In the genomic region with DNA sequence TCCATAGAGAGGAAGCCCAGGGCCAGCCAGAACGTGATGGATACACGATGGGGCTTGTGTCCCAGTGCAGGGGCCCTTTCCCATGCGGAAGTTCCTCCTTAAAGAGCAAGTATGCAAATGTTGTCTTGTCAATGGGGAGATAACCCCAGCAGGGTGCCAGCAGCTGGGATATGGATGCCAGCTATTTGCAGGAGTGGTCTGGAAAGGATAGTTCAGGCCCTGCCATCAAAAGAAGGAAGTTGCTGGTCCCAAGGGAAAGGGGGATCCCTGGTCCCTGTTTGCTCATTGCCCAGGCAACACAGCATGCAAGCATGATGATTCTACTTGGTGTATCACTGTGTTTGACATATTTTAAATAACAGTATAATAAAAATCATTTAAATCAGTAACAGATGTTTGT, we compare ENCODE assay signal across 27 cellular contexts.
DNase-seq lines count a peak whose midpoint lies in the region; ATAC-seq, FAIRE-seq and TF ChIP-seq lines count a peak whose summit lies in the region.
"Had no signal": no experiment of that assay in that cellular context is flagged by ENCODE, and none has a peak within 500 bp of the region (broad histone marks: within the 10 kb centered on the region; RNA-seq: fewer than 3 reads in every experiment).

No MANE protein-coding gene starts in this region.

- no peaks in the 10 kb centered on the region for H3K9me3 ChIP-seq in H1 (ENCODE audit: insufficient read depth in 2 of 2, low read depth in 1 of 2, low read length in 1 of 2)
- H3K9me3 ChIP-seq: esophagus muscularis mucosa, mucosa of descending colon, Peyer's patch, right lobe of liver, SJCRH30, upper lobe of right lung had no signal

- no peak overlapping the region for H2BK5ac ChIP-seq in H1 (ENCODE audit: low read depth, low read length)

- H3K9ac ChIP-seq in H1 (replicated peaks in 1 of 4; ENCODE audit: extremely low read depth in 1 of 4, low read depth in 3 of 4, low read length in 3 of 4), result no peak overlapping the region

- no peaks in the 10 kb centered on the region for H3K23me2 ChIP-seq in H1 (ENCODE audit: low read depth, low read length)

- H3K79me1 ChIP-seq in H1 (ENCODE audit: low read depth, low read length), result no peaks in the 10 kb centered on the region

- no peak for TF ChIP-seq EP300 in H1 (IDR thresholded peaks at IDR 0.05; ENCODE audit: borderline replicate concordance in 1 of 2, low read depth in 2 of 2, low read length in 2 of 2)

- H3K9me3 Mint-ChIP-seq in HFFc6, result peaks cover 14% of the 10 kb centered on the region
- H3K9me3 Mint-ChIP-seq in memory B cell, result no peaks in the 10 kb centered on the region
- no peaks in the 10 kb centered on the region for H3K9me3 Mint-ChIP-seq in activated T-cell treated with anti-CD3 and anti-CD28 coated beads, Interleukin-2, amount 50 U/mL, for 72 hours
- H3K9me3 Mint-ChIP-seq: activated T-helper 17 cell treated with anti-CD3 and anti-CD28 coated beads, Interleukin-2, amount 50 U/mL, for 72 hours; effector memory CD8-positive, alpha-beta T cell; nephron progenitor cell had no signal

- ATAC-seq in memory B cell (ENCODE audit: low read depth) (peak; percentile 41), HG03439 (IDR thresholded peaks at IDR 0.05; ENCODE audit: unreplicated experiment) (no peak)
- ATAC-seq in activated T-cell treated with anti-CD3 and anti-CD28 coated beads, Interleukin-2, amount 50 U/mL, for 72 hours (replicated peaks in 1 of 2), result no peak
- ATAC-seq: activated T-helper 17 cell treated with anti-CD3 and anti-CD28 coated beads, Interleukin-2, amount 50 U/mL, for 72 hours; effector memory CD8-positive, alpha-beta T cell; mucosa of descending colon; right lobe of liver; T-helper 17 cell; upper lobe of right lung had no signal

- H3K79me2 ChIP-seq in H1 (ENCODE audit: control insufficient read depth in 1 of 2, insufficient read depth in 2 of 2, low read length in 2 of 2), result no peaks in the 10 kb centered on the region

- no peaks in the 10 kb centered on the region for H3K27me3 Mint-ChIP-seq in HFFc6 (ENCODE audit: insufficient read depth)
- peaks cover 4% of the 10 kb centered on the region for H3K27me3 Mint-ChIP-seq in memory B cell
- H3K27me3 Mint-ChIP-seq in activated T-cell treated with anti-CD3 and anti-CD28 coated beads, Interleukin-2, amount 50 U/mL, for 72 hours (ENCODE audit: low read depth), result peaks cover 27% of the 10 kb centered on the region

- H4K20me1 ChIP-seq in H1 (replicated peaks in 1 of 2; ENCODE audit: control insufficient read depth in 1 of 2, insufficient read depth in 2 of 2, low read length in 2 of 2), result no peaks in the 10 kb centered on the region

- TF ChIP-seq POLR2A in H1 (IDR thresholded peaks at IDR 0.05; ENCODE audit: control extremely low read depth in 1 of 2, low read depth in 2 of 2, low read length in 2 of 2), result no peak

- no peak overlapping the region for H2BK15ac ChIP-seq in H1 (ENCODE audit: low read length)

- no peak overlapping the region for H2BK20ac ChIP-seq in H1 (ENCODE audit: low read length)

- no peak overlapping the region for H2BK12ac ChIP-seq in H1 (ENCODE audit: low read depth, low read length)

- no peak overlapping the region for H3K4me3 ChIP-seq in H1 (ENCODE audit: extremely low read depth in 1 of 4, insufficient read depth in 2 of 4, low read depth in 3 of 4, low read length in 4 of 4)
- H3K4me3 ChIP-seq: esophagus muscularis mucosa, left ventricle myocardium inferior, mucosa of descending colon, Peyer's patch, right lobe of liver, SJCRH30, upper lobe of right lung had no signal

- no peak overlapping the region for H2BK120ac ChIP-seq in H1 (replicated peaks; ENCODE audit: low read depth, low read length)

- no peak overlapping the region for H4K5ac ChIP-seq in H1 (ENCODE audit: insufficient read length, low read depth, low read length)

- no peak overlapping the region for H3K23ac ChIP-seq in H1 (ENCODE audit: insufficient read length)

- no peak overlapping the region for H3K4me3 Mint-ChIP-seq in HFFc6
- no peak overlapping the region for H3K4me3 Mint-ChIP-seq in memory B cell
- no peak overlapping the region for H3K4me3 Mint-ChIP-seq in activated T-cell treated with anti-CD3 and anti-CD28 coated beads, Interleukin-2, amount 50 U/mL, for 72 hours
- H3K4me3 Mint-ChIP-seq: activated naive CD8-positive, alpha-beta T cell; activated T-helper 17 cell treated with anti-CD3 and anti-CD28 coated beads, Interleukin-2, amount 50 U/mL, for 72 hours; effector memory CD8-positive, alpha-beta T cell; nephron progenitor cell; T-helper 17 cell had no signal

- H3K4me1 Mint-ChIP-seq in HFFc6 (ENCODE audit: low read depth) (peaks cover 31% of the 10 kb centered on the region), memory B cell (no peaks in the 10 kb centered on the region)
- no peaks in the 10 kb centered on the region for H3K4me1 Mint-ChIP-seq in activated T-cell treated with anti-CD3 and anti-CD28 coated beads, Interleukin-2, amount 50 U/mL, for 72 hours (ENCODE audit: low read depth)
- H3K4me1 Mint-ChIP-seq: activated T-helper 17 cell treated with anti-CD3 and anti-CD28 coated beads, Interleukin-2, amount 50 U/mL, for 72 hours had no signal

- CTCF ChIA-PET in H1 (lab: Charles Lee; ENCODE audit: partially characterized antibody), result interaction anchor here (0.6 kb wide), 1 partner anchor 400 kb away, joined by 3 read pairs; no protein-coding TSS in a partner anchor

- H4K91ac ChIP-seq in H1 (replicated peaks; ENCODE audit: insufficient read length, low read length), result no peak overlapping the region

- 53% methylated on average over 3 of the region's 3 CpGs; no CpG with 5 or more reads in 1 of the 2 experiments for WGBS in H1 (ENCODE audit: extremely low coverage in 1 of 2, insufficient coverage in 1 of 2, insufficient read length in 1 of 2, insufficient replicate concordance in 2 of 2, low coverage in 1 of 2, low lambda C conversion rate in 2 of 2, missing lambda C conversion rate in 1 of 2), 2 experiments

- H2AFZ ChIP-seq in H1 (ENCODE audit: low read length), result no peak overlapping the region

- H3K36me3 Mint-ChIP-seq in HFFc6 (ENCODE audit: low read depth) (peaks cover 16% of the 10 kb centered on the region), memory B cell (no peaks in the 10 kb centered on the region)
- no peaks in the 10 kb centered on the region for H3K36me3 Mint-ChIP-seq in activated T-cell treated with anti-CD3 and anti-CD28 coated beads, Interleukin-2, amount 50 U/mL, for 72 hours (ENCODE audit: insufficient read depth in 2 of 2)
- H3K36me3 Mint-ChIP-seq: activated naive CD8-positive, alpha-beta T cell had no signal

- no peaks in the 10 kb centered on the region; a peak in 1 of 8 replicates for H3K36me3 ChIP-seq in H1 (ENCODE audit: control insufficient read depth in 2 of 4, insufficient read depth in 4 of 4, low read length in 3 of 4)
- H3K36me3 ChIP-seq: esophagus muscularis mucosa, left ventricle myocardium inferior, Peyer's patch, right lobe of liver, SJCRH30, upper lobe of right lung had no signal

- peak overlapping the region; percentile 68 for H3K27ac Mint-ChIP-seq in HFFc6
- no peak overlapping the region for H3K27ac Mint-ChIP-seq in memory B cell
- no peak overlapping the region for H3K27ac Mint-ChIP-seq in activated T-cell treated with anti-CD3 and anti-CD28 coated beads, Interleukin-2, amount 50 U/mL, for 72 hours
- H3K27ac Mint-ChIP-seq: activated naive CD8-positive, alpha-beta T cell; activated T-helper 17 cell treated with anti-CD3 and anti-CD28 coated beads, Interleukin-2, amount 50 U/mL, for 72 hours; effector memory CD8-positive, alpha-beta T cell; nephron progenitor cell; T-helper 17 cell had no signal

- H3K4ac ChIP-seq in H1 (replicated peaks; ENCODE audit: insufficient read length, low read depth, low read length), result no peak overlapping the region

- DNase-seq in AG20443 (ENCODE audit: low spot score) (peak; percentile 69), HFFc6 (peak; percentile 24), H1 (ENCODE audit: low read depth in 1 of 2, low spot score in 2 of 2) (peak; percentile 15 to 47), memory B cell (ENCODE audit: low spot score in 2 of 2) (no peak), ecto neural progenitor cell (ENCODE audit: low spot score) (no peak), middle frontal gyrus (ENCODE audit: extremely low spot score, low spot score) (no peak)
- no peak for DNase-seq in activated T-cell treated with anti-CD3 and anti-CD28 coated beads, Interleukin-2, amount 50 U/mL, for 72 hours
- DNase-seq: activated CD4-positive, alpha-beta T cell treated with anti-CD3 and anti-CD28 coated beads for 48 hours; DMS79 treated with DMSO at 0.1 percent for 48 hours; effector memory CD8-positive, alpha-beta T cell; GOT3; head of caudate nucleus; left ventricle myocardium inferior; mucosa of descending colon; NCI-H2081 treated with DMSO at 0.1 percent for 48 hours; NCI-H510A; nephron progenitor cell; Peyer's patch; right lobe of liver; SJCRH30; stimulated activated CD8-positive, alpha-beta memory T cell treated with anti-CD3 and anti-CD28 coated beads, Interleukin-4, amount 100 ng/mL, for 48 hours; T-helper 17 cell; upper lobe of right lung had no signal

- peaks cover 0 to 3% (median 2%) of the 10 kb centered on the region in 4 experiments; a peak in 2 of 7 replicates for H3K4me1 ChIP-seq in H1 (replicated peaks in 1 of 4; ENCODE audit: control insufficient read depth in 3 of 4, insufficient read depth in 4 of 4, low read length in 3 of 4)
- H3K4me1 ChIP-seq: esophagus muscularis mucosa, left ventricle myocardium inferior, Peyer's patch, right lobe of liver, SJCRH30, upper lobe of right lung had no signal

- H3K27me3 ChIP-seq in H1 (replicated peaks in 1 of 4; ENCODE audit: control insufficient read depth in 3 of 4, extremely low read depth in 1 of 4, insufficient read depth in 3 of 4, low read length in 3 of 4), result no peaks in the 10 kb centered on the region; a peak in 1 of 7 replicates
- H3K27me3 ChIP-seq: esophagus muscularis mucosa, Peyer's patch, right lobe of liver, SJCRH30, upper lobe of right lung had no signal

- no peak for FAIRE-seq in H1 (lab: Jason Lieb, UNC)

- H3K27ac ChIP-seq in H1 (ENCODE audit: low read depth, low read length), result no peak overlapping the region
- H3K27ac ChIP-seq: esophagus muscularis mucosa, left ventricle myocardium inferior, Peyer's patch, right lobe of liver, SJCRH30, upper lobe of right lung had no signal

- POLR2A ChIA-PET in H1 (lab: Charles Lee; ENCODE audit: partially characterized antibody), result no interaction called here

- no peak overlapping the region for H3K14ac ChIP-seq in H1 (ENCODE audit: insufficient read length)

- no peak for TF ChIP-seq RAD21 in H1 (IDR thresholded peaks at IDR 0.05 in 1 of 2, conservative IDR thresholded peaks at IDR 0.05 in 1 of 2; ENCODE audit: low read depth in 2 of 2, low read length in 2 of 2)

- no peak overlapping the region for H3K18ac ChIP-seq in H1 (ENCODE audit: extremely low read depth, low read length)

- H4K8ac ChIP-seq in H1 (ENCODE audit: extremely low read depth, insufficient read depth, low read length), result no peak overlapping the region

- no peak for TF ChIP-seq CTCF in HFFc6 (IDR thresholded peaks at IDR 0.05)
- TF ChIP-seq CTCF in H1 (IDR thresholded peaks at IDR 0.05; ENCODE audit: control extremely low read depth in 1 of 3, insufficient read depth in 1 of 3, low read depth in 1 of 3, low read length in 3 of 3), result no peak

- H3K56ac ChIP-seq in H1 (replicated peaks; ENCODE audit: insufficient read length, low read depth, low read length), result no peak overlapping the region

- no peak overlapping the region for H2AK5ac ChIP-seq in H1 (ENCODE audit: low read depth, low read length)

- no peak overlapping the region for H3K4me2 ChIP-seq in H1 (ENCODE audit: insufficient read depth in 1 of 2, low read depth in 2 of 2, low read length in 2 of 2)

Comparison
In these comparisons a context has a peak if more than half of its experiments do, and no peak if none do; other contexts are left out.
1. DNase-seq: peak in AG20443 (single experiment), HFFc6 (single experiment) and H1 (2 of 2); none in memory B cell (0 of 2), ecto neural progenitor cell (single experiment), activated T-cell treated with anti-CD3 and anti-CD28 coated beads, Interleukin-2, amount 50 U/mL, for 72 hours (0 of 2) and middle frontal gyrus (single experiment).